In the genomic region with DNA sequence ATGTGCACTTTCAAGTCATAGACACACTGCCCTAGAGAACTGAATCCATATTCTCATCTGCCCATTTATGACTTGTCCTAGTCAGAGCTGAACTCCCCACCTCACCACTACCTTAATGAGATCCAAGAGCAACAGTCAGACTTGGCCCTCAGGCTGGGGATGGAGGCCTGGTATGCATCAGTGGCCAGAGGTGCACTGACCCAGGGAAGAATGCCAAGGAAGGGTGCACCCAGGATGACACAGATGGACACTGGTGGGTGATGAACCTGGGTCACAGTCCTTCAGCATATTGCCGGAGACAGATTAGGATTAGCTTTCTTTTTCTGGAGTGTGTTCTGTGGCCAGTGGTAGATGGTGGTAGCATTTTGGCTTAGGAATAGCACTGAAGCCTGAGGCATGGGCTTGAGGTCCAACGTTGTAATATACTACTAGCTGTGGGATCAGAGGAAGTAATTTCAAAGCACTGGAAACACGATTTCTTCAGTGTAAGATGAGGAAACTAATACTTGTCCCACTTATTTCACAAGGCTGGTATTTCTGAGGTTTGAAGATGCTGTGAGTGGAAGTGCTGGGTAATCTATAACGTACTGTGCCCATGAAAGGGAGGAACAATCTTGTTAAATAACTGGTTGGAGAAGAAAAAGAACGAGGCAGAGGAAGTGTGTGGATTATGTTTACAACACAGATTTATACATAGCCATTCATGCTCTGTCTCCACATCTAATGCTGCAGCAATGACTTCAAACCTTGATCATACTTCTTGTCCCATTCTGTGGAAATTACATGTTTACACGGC, we compare ENCODE assay signal across 25 cellular contexts.
DNase-seq lines count a peak whose midpoint lies in the region; ATAC-seq, FAIRE-seq and TF ChIP-seq lines count a peak whose summit lies in the region.
"Had no signal": no experiment of that assay in that cellular context is flagged by ENCODE, and none has a peak within 500 bp of the region (broad histone marks: within the 10 kb centered on the region; RNA-seq: fewer than 3 reads in every experiment).

No MANE protein-coding gene starts in this region.

- dilution Hi-C loops in mammary epithelial cell (cut with HindIII; ENCODE audit: low sequenced_read_pairs), result no loop called here

- H3K4me1 Mint-ChIP-seq in stimulated activated naive CD8-positive, alpha-beta T cell treated with anti-CD3 and anti-CD28 coated beads, Interleukin-15, amount 100 ng/mL, for 72 hours, result peaks cover 5% of the 10 kb centered on the region
- H3K4me1 Mint-ChIP-seq: CD8-positive, alpha-beta memory T cell had no signal

- RAD21 ChIA-PET in GM12878 (lab: Charles Lee; ENCODE audit: unreplicated experiment), result no interaction called here

- H3K9me3 ChIP-seq in GM12878 (replicated peaks; ENCODE audit: control insufficient read depth, insufficient read depth, low read length) (no peaks in the 10 kb centered on the region), lower lobe of right lung (no peaks in the 10 kb centered on the region), aorta (ENCODE audit: control insufficient read depth, low read length) (no peaks in the 10 kb centered on the region), mammary epithelial cell (replicated peaks; ENCODE audit: insufficient read depth, low read length) (no peaks in the 10 kb centered on the region)

- peak overlapping the region in 1 of 2 donors; percentile 28 for H3K27ac Mint-ChIP-seq in stimulated activated naive CD8-positive, alpha-beta T cell treated with anti-CD3 and anti-CD28 coated beads, Interleukin-15, amount 100 ng/mL, for 72 hours
- H3K27ac Mint-ChIP-seq: CD8-positive, alpha-beta memory T cell had no signal

- H3K79me2 ChIP-seq in GM12878 (ENCODE audit: control insufficient read depth, insufficient read depth, low read length), result no peaks in the 10 kb centered on the region
- no peaks in the 10 kb centered on the region for H3K79me2 ChIP-seq in mammary epithelial cell (ENCODE audit: insufficient read depth, low read length)

- no peak overlapping the region for H3K4me3 ChIP-seq in GM12878
- H3K4me3 ChIP-seq in lower lobe of right lung, result no peak overlapping the region
- H3K4me3 ChIP-seq in aorta (ENCODE audit: low read length in 2 of 2), result no peak overlapping the region
- no peak overlapping the region for H3K4me3 ChIP-seq in mammary epithelial cell (replicated peaks in 1 of 3; ENCODE audit: insufficient read depth in 1 of 3, low read depth in 2 of 3, low read length in 3 of 3)
- H3K4me3 ChIP-seq: SK-N-MC had no signal

- WGBS in GM12878 (ENCODE audit: insufficient coverage, insufficient replicate concordance, low lambda C conversion rate, missing lambda C conversion rate), result 15% methylated on average over 6 of the region's 6 CpGs
- WGBS in aorta, 2 donors, result 55 to 58% methylated on average over 6 of the region's 6 CpGs
- WGBS in mammary epithelial cell (ENCODE audit: low coverage, missing lambda C conversion rate), result 85% methylated on average over 6 of the region's 6 CpGs

- no peak overlapping the region for H3K4me3 Mint-ChIP-seq in stimulated activated naive CD8-positive, alpha-beta T cell treated with anti-CD3 and anti-CD28 coated beads, Interleukin-15, amount 100 ng/mL, for 72 hours
- H3K4me3 Mint-ChIP-seq: CD8-positive, alpha-beta memory T cell had no signal

- peaks cover 3% of the 10 kb centered on the region for H3K27me3 Mint-ChIP-seq in stimulated activated naive CD8-positive, alpha-beta T cell treated with anti-CD3 and anti-CD28 coated beads, Interleukin-15, amount 100 ng/mL, for 72 hours

- POLR2A ChIA-PET in GM12878 (lab: Charles Lee), result no interaction called here

- H3K9ac ChIP-seq in GM12878 (ENCODE audit: control insufficient read depth, insufficient read depth, low read length) (no peak overlapping the region), mammary epithelial cell (ENCODE audit: insufficient read depth, low read length) (no peak overlapping the region)

- no peak for FAIRE-seq in GM12878 (lab: Jason Lieb, UNC)
- FAIRE-seq: D721Med, GM12891 had no signal

- H4K20me1 ChIP-seq in GM12878 (ENCODE audit: control insufficient read depth, insufficient read depth) (no peaks in the 10 kb centered on the region), mammary epithelial cell (ENCODE audit: insufficient read depth, low read length) (no peaks in the 10 kb centered on the region)

- TF ChIP-seq EP300 in GM12878 (IDR thresholded peaks at IDR 0.05; ENCODE audit: borderline replicate concordance in 1 of 2, control insufficient read depth in 1 of 2, low read depth in 2 of 2, low read length in 2 of 2), result no peak

- in situ Hi-C loops in GM12878 (cut with MboI), result no loop called here
- in situ Hi-C loops in mammary epithelial cell (cut with MboI; ENCODE audit: low sequenced_read_pairs in 2 of 2), result loop anchor here (25.0 kb wide), 2 partner anchors 217 to 242 kb away; no protein-coding TSS in a partner anchor

- H3K27me3 ChIP-seq in GM12878 (replicated peaks in 1 of 2; ENCODE audit: control insufficient read depth in 2 of 2, insufficient read depth in 2 of 2, low read length in 1 of 2), result no peaks in the 10 kb centered on the region
- no peaks in the 10 kb centered on the region for H3K27me3 ChIP-seq in lower lobe of right lung (ENCODE audit: low read depth)
- no peaks in the 10 kb centered on the region for H3K27me3 ChIP-seq in aorta (ENCODE audit: control insufficient read depth in 1 of 2, insufficient read depth in 2 of 2, low read length in 1 of 2)
- H3K27me3 ChIP-seq in mammary epithelial cell (ENCODE audit: insufficient read depth, low read length), result no peaks in the 10 kb centered on the region

- H3K4me1 ChIP-seq in GM12878 (ENCODE audit: control insufficient read depth, insufficient read depth, low read length) (no peaks in the 10 kb centered on the region), lower lobe of right lung (peaks cover 16% of the 10 kb centered on the region), aorta (ENCODE audit: control insufficient read depth in 1 of 2, insufficient read depth in 2 of 2, low read length in 2 of 2) (peaks cover 0 to 5% of the 10 kb centered on the region in 2 donors), mammary epithelial cell (ENCODE audit: insufficient read depth, low read length) (peaks cover 10% of the 10 kb centered on the region)

- SMC1A ChIA-PET in GM12878 (lab: Charles Lee; ENCODE audit: uncharacterized antibody, unreplicated experiment), result interaction anchor here (1.6 kb wide), 1 partner anchor 10 kb away, joined by 4 read pairs; no protein-coding TSS in a partner anchor

- H3K4me2 ChIP-seq in GM12878 (ENCODE audit: control insufficient read depth, insufficient read depth) (no peak overlapping the region), mammary epithelial cell (ENCODE audit: insufficient read depth, low read depth, low read length) (no peak overlapping the region)

- H3K36me3 ChIP-seq in GM12878 (ENCODE audit: control insufficient read depth in 2 of 2, insufficient read depth in 2 of 2, low read length in 1 of 2), result no peaks in the 10 kb centered on the region
- no peaks in the 10 kb centered on the region for H3K36me3 ChIP-seq in lower lobe of right lung
- peaks cover 0 to 2% of the 10 kb centered on the region in 2 donors for H3K36me3 ChIP-seq in aorta (ENCODE audit: control insufficient read depth in 1 of 2, insufficient read depth in 2 of 2, low read length in 1 of 2)
- no peaks in the 10 kb centered on the region for H3K36me3 ChIP-seq in mammary epithelial cell (ENCODE audit: insufficient read depth, low read length)

- intact Hi-C loops in GM12878 (cut with micrococcal nuclease; ENCODE audit: unreplicated experiment), result no loop called here
- intact Hi-C loops in lower lobe of right lung (cut with DNase I), result no loop called here
- intact Hi-C loops in aorta (cut with DNase I), result loop anchor here in 1 of 2 donors (10.0 kb wide), 2 partner anchors 45 to 455 kb away; no protein-coding TSS in a partner anchor
- intact Hi-C loops in mammary epithelial cell (cut with micrococcal nuclease), result no loop called here

- no peak overlapping the region for H3K27ac ChIP-seq in GM12878 (ENCODE audit: control insufficient read depth, insufficient read depth)
- H3K27ac ChIP-seq in lower lobe of right lung, result no peak overlapping the region
- H3K27ac ChIP-seq in aorta (ENCODE audit: low read depth in 1 of 2, low read length in 2 of 2), result peak overlapping the region; percentile 1 to 52
- H3K27ac ChIP-seq in mammary epithelial cell (ENCODE audit: insufficient read depth, low read depth, low read length), result no peak overlapping the region
- H3K27ac ChIP-seq: C4-2B, SK-N-MC had no signal

- no peak for DNase-seq in stimulated activated naive CD8-positive, alpha-beta T cell treated with anti-CD3 and anti-CD28 coated beads, Interleukin-15, amount 100 ng/mL, for 72 hours
- no peak for DNase-seq in stimulated activated naive CD8-positive, alpha-beta T cell treated with anti-CD3 and anti-CD28 coated beads, Interleukin-15, Interleukin-2, amounts not matched to agents 100 U/mL and 50 U/mL, for 24 hours
- DNase-seq in GM12878 (ENCODE audit: low read depth, low spot score) (no peak), lower lobe of right lung (no peak), aorta (no peak), mammary epithelial cell (no peak), AG20443 (ENCODE audit: low spot score) (no peak), SIG-M5 (lab: John Stamatoyannopoulos, UW) (no peak)
- DNase-seq: 8988T; CD8-positive, alpha-beta memory T cell; DMS53; H7; KG1; NCI-H1105 treated with DMSO at 0.1 percent for 48 hours; NCI-H1694; NCI-H2081; NCI-H2171; NCI-H524 treated with DMSO at 0.1 percent for 48 hours; NCI-H82 had no signal

- TF ChIP-seq RAD21 in GM12878 (IDR thresholded peaks at IDR 0.05; ENCODE audit: insufficient read depth, low read depth, low read length), result no peak

- no TSS peak for BruUV-seq in GM12878 (replicated peaks; lab: Mats Ljungman, UMichigan)
- BruUV-seq in mammary epithelial cell (replicated peaks; lab: Mats Ljungman, UMichigan), result no TSS peak

- no peak overlapping the region for H2AFZ ChIP-seq in GM12878 (ENCODE audit: control insufficient read depth, low read depth, low read length)
- H2AFZ ChIP-seq in mammary epithelial cell (ENCODE audit: low read depth, low read length), result no peak overlapping the region

- ATAC-seq in stimulated activated naive CD8-positive, alpha-beta T cell treated with anti-CD3 and anti-CD28 coated beads, Interleukin-15, amount 100 ng/mL, for 72 hours, result peak; percentile 32
- ATAC-seq in stimulated activated naive CD8-positive, alpha-beta T cell treated with anti-CD3 and anti-CD28 coated beads, Interleukin-15, Interleukin-2, amounts not matched to agents 100 U/mL and 50 U/mL, for 24 hours, result no peak
- ATAC-seq in GM12878 (peak; percentile 17; the same call in 1 of the 3 replicates), lower lobe of right lung (peak; percentile 23 to 52), aorta (ENCODE audit: low FRiP score) (no peak)
- ATAC-seq: Panc1, Right ventricle myocardium inferior had no signal

- CTCF ChIA-PET in GM12878 (lab: Yijun Ruan, JAX) (interaction anchor here (0.9 kb wide), 2 partner anchors 9 to 42 kb away, joined by 3 to 4 read pairs; no protein-coding TSS in a partner anchor), mammary epithelial cell (lab: Charles Lee; ENCODE audit: low non-redundant PET) (no interaction called here)

- H3K9me3 Mint-ChIP-seq in stimulated activated naive CD8-positive, alpha-beta T cell treated with anti-CD3 and anti-CD28 coated beads, Interleukin-15, amount 100 ng/mL, for 72 hours, result no peaks in the 10 kb centered on the region

- no peak for TF ChIP-seq POLR2A in GM12878 (IDR thresholded peaks at IDR 0.05; ENCODE audit: low read depth, low read length)

- TF ChIP-seq CTCF in GM12878 (IDR thresholded peaks at IDR 0.05 in 2 of 3, conservative IDR thresholded peaks at IDR 0.05 in 1 of 3; ENCODE audit: control insufficient read depth in 2 of 3, extremely low read depth in 1 of 3, insufficient read depth in 1 of 3, low read depth in 3 of 3, low read length in 3 of 3), result no peak
- no peak for TF ChIP-seq CTCF in lower lobe of right lung (IDR thresholded peaks at IDR 0.05)
- TF ChIP-seq CTCF in mammary epithelial cell (conservative IDR thresholded peaks at IDR 0.05 in 1 of 2, IDR thresholded peaks at IDR 0.05 in 1 of 2; ENCODE audit: extremely low read depth in 1 of 2, insufficient read depth in 1 of 2, low read depth in 1 of 2, low read length in 2 of 2), result no peak

Comparison
In these comparisons a context has a peak if more than half of its experiments do, and no peak if none do; other contexts are left out.
1. ATAC-seq: peak in stimulated activated naive CD8-positive, alpha-beta T cell treated with anti-CD3 and anti-CD28 coated beads, Interleukin-15, amount 100 ng/mL, for 72 hours (single experiment), GM12878 (single experiment) and lower lobe of right lung (2 of 2); none in stimulated activated naive CD8-positive, alpha-beta T cell treated with anti-CD3 and anti-CD28 coated beads, Interleukin-15, Interleukin-2, amounts not matched to agents 100 U/mL and 50 U/mL, for 24 hours (single experiment) and aorta (single experiment).
2. H3K27ac ChIP-seq: peak in aorta (2 of 2); none in GM12878 (single experiment), lower lobe of right lung (single experiment) and mammary epithelial cell (single experiment).